Comparison of ENCODE assay signal across 32 cellular contexts in genomic region chr5:52648726-52649125, GRCh38.
"Had no signal": no experiment of that assay in that cellular context is flagged by ENCODE, and none has a peak within 500 bp of the region (broad histone marks: within the 10 kb centered on the region; RNA-seq: fewer than 3 reads in every experiment).

No MANE protein-coding gene starts in this region.

- ATAC-seq: activated T-cell treated with anti-CD3 and anti-CD28 coated beads, Interleukin-2, amount 50 U/mL, for 4 hours; PC-3 had no signal

- DNase-seq: activated B cell treated with CpG ODN at 0.5 μM for 24 hours; activated CD4-positive, alpha-beta memory T cell treated with anti-CD3 and anti-CD28 coated beads for 36 hours; activated CD4-positive, alpha-beta T cell treated with anti-CD3 and anti-CD28 coated beads for 4 hours; activated CD4-positive, alpha-beta T cell treated with anti-CD3 and anti-CD28 coated beads, Interleukin-2, amount 50 U/mL, for 1 hour; activated CD4-positive, CD25-positive, alpha-beta regulatory T cell treated with anti-CD3 and anti-CD28 coated beads, Interleukin-2, amount 50 U/mL, for 72 hours; activated CD8-positive, alpha-beta memory T cell treated with anti-CD3 and anti-CD28 coated beads, Interleukin-2, amount 50 U/mL, for 4 hours; activated effector memory CD4-positive, alpha-beta T cell treated with Interleukin-2 at 50 U/mL for 16 hours; activated naive CD4-positive, alpha-beta T cell; activated naive CD4-positive, alpha-beta T cell treated with anti-CD3 and anti-CD28 coated beads, Interleukin-2, amount 50 U/mL, for 16 hours; activated naive CD8-positive, alpha-beta T cell treated with anti-CD3 and anti-CD28 coated beads for 36 hours; activated T-cell treated with anti-CD3 and anti-CD28 coated beads for 4 hours; activated T-cell treated with anti-CD3 and anti-CD28 coated beads, Interleukin-2, amount 50 U/mL, for 4 hours; amniotic stem cell; cerebellar nuclear complex; MM.1S; MV-4-11; NCI-H1092; NCI-H1436 treated with DMSO at 0.1 percent for 48 hours; NCI-H1694 treated with DMSO at 0.1 percent for 48 hours; NCI-H2029; NCI-H510A; NCI-H526; NCI-H748 treated with DMSO at 0.1 percent for 48 hours; NK-92 treated with Interleukin-12 subunit alpha and Interleukin-12 subunit beta, amount 100 ng/mL, for 24 hours; PC-3; Peyer's patch; RPMI8226; SHP77 treated with DMSO at 0.1 percent for 48 hours; SW 1271; T-helper 1 cell; T-helper 2 cell; T-helper 9 cell had no signal
